ENCODE assay signal across 34 cellular contexts in the genomic region with DNA sequence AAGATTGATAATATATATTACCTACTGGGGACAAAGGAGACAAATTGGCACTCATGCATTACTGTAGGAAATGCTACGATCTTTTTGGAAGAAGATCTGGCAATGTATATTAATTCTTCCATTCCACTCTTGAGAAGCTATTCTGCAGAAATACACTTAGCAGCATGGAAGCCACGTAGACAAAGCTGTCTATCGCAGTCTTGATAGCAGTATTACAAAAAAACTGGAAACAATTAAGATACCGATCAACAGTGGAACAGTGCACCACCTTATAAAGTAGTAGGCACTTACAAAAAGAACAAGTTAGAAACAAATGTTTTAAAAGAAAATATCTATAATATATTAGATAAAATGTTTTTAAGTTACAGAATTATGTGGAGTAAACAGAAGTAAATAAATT.
"Had no signal": no experiment of that assay in that cellular context is flagged by ENCODE, and none has a peak within 500 bp of the region (broad histone marks: within the 10 kb centered on the region; RNA-seq: fewer than 3 reads in every experiment).

No MANE protein-coding gene starts in this region.

- H3K27me3 ChIP-seq: MG63 had no signal

- H3K4me2 ChIP-seq: KMS-11 had no signal

- H3K36me3 ChIP-seq: MG63 had no signal

- DNase-seq: Karpas-422, Kasumi-1, MG63, MM.1S, MV-4-11, NCI-H1048, NCI-H1092, NCI-H1092 treated with DMSO at 0.1 percent for 48 hours, NCI-H1105, NCI-H1105 treated with DMSO at 0.1 percent for 48 hours, NCI-H1417, NCI-H1417 treated with DMSO at 0.1 percent for 48 hours, NCI-H1436, NCI-H1436 treated with DMSO at 0.1 percent for 48 hours, NCI-H146, NCI-H1694, NCI-H1694 treated with DMSO at 0.1 percent for 48 hours, NCI-H187, NCI-H187 treated with DMSO at 0.1 percent for 48 hours, NCI-H1930, NCI-H2029, NCI-H2029 treated with DMSO at 0.1 percent for 48 hours, NCI-H2081, NCI-H2081 treated with DMSO at 0.1 percent for 48 hours, NCI-H2107, NCI-H2171, NCI-H2171 treated with DMSO at 0.1 percent for 48 hours, NCI-H2227 treated with DMSO at 0.1 percent for 48 hours, NCI-H226, NCI-H345, NCI-H446, NCI-H446 treated with DMSO at 0.1 percent for 48 hours, NCI-H510A had no signal

- H3K4me3 ChIP-seq: MG63 had no signal

- H3K9ac ChIP-seq: KMS-11 had no signal

- H3K27ac ChIP-seq: KMS-11 had no signal

- H3K9me3 ChIP-seq: MG63 had no signal
